In the genomic region with DNA sequence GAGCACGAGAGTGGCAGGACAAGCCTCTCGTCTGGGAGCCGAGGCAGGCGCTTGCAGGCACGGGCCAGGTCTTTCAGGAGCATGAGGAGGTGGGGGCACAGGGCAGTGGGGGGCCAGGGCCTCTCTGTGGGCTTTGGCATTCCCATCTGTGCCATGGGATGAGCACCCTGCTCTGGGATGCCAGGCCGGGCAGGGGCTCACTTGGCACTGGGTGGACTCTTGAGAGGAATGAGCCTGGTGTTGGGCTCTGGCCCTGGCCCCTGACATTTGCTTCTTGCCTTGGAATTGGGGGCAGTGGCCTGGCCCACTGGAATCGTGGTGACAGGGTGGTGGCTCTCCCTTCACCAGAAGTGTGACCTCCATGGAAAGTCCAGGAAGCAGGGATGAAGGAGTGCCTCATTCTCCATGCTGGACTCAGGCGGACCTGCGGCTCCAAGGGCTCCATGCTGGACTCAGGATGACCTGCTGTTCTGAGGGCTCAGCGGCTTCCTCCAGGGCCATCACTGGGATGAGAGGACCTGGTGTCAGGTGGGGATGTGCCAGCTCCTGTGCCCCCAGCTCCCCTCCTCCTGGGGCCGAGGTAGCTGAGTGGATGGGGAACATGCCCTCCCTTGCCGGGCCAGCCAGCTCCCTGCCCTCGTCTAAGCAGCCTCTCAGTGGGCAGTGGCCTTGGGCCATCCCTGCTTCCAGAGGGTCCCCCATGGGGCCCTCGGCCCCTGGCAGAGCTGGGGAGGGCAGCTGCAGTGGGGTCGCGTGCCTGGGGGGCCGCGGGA, we compare ENCODE assay signal across 26 cellular contexts.
DNase-seq lines count a peak whose midpoint lies in the region; ATAC-seq, FAIRE-seq and TF ChIP-seq lines count a peak whose summit lies in the region.
"Had no signal": no experiment of that assay in that cellular context is flagged by ENCODE, and none has a peak within 500 bp of the region (broad histone marks: within the 10 kb centered on the region; RNA-seq: fewer than 3 reads in every experiment).

No MANE protein-coding gene starts in this region.

- H2AFZ ChIP-seq in SK-N-SH (ENCODE audit: low read depth) (no peak overlapping the region), HepG2 (ENCODE audit: low read length) (no peak overlapping the region), osteoblast (ENCODE audit: low read length) (no peak overlapping the region)

- TF ChIP-seq POLR2A in right lobe of liver (IDR thresholded peaks at IDR 0.05), result no peak
- no peak for TF ChIP-seq POLR2A in HepG2 (IDR thresholded peaks at IDR 0.05; ENCODE audit: insufficient read depth in 1 of 2, low read depth in 2 of 2, low read length in 2 of 2)

- H3K4me2 ChIP-seq in SK-N-SH (no peak overlapping the region), HepG2 (ENCODE audit: low read depth, low read length) (no peak overlapping the region), osteoblast (ENCODE audit: insufficient read depth, low read length) (no peak overlapping the region)

- POLR2A ChIA-PET in SK-N-SH (lab: Yijun Ruan, JAX), result no interaction called here
- POLR2A ChIA-PET in HepG2 (lab: Yijun Ruan, JAX), result no interaction called here

- no peaks in the 10 kb centered on the region for H3K27me3 ChIP-seq in SK-N-SH (ENCODE audit: insufficient read depth)
- H3K27me3 ChIP-seq in right lobe of liver, result no peaks in the 10 kb centered on the region
- peaks cover 9 to 71% of the 10 kb centered on the region in 2 experiments; a peak in 4 of 5 replicates for H3K27me3 ChIP-seq in HepG2 (ENCODE audit: control insufficient read depth in 1 of 2, insufficient read depth in 2 of 2, low read length in 2 of 2)
- no peaks in the 10 kb centered on the region for H3K27me3 ChIP-seq in osteoblast (ENCODE audit: insufficient read depth, low read length)
- H3K27me3 ChIP-seq: gastrocnemius medialis, vagina had no signal

- no peaks in the 10 kb centered on the region for H3K9me2 ChIP-seq in SK-N-SH

- H3K79me2 ChIP-seq in SK-N-SH (ENCODE audit: insufficient read depth), result no peaks in the 10 kb centered on the region
- no peaks in the 10 kb centered on the region for H3K79me2 ChIP-seq in HepG2 (ENCODE audit: insufficient read depth, low read length)
- H3K79me2 ChIP-seq in osteoblast (ENCODE audit: insufficient read depth, low read length), result no peaks in the 10 kb centered on the region

- TF ChIP-seq CTCF in SK-N-SH (IDR thresholded peaks at IDR 0.05) (no peak), right lobe of liver (IDR thresholded peaks at IDR 0.05) (no peak), HepG2 (CRISPR knock-in tag; IDR thresholded peaks at IDR 0.05) (no peak), osteoblast (IDR thresholded peaks at IDR 0.05; ENCODE audit: extremely low read depth, low read depth, low read length) (no peak)

- BruUV-seq in HepG2 (replicated peaks; lab: Mats Ljungman, UMichigan), result no TSS peak

- no peaks in the 10 kb centered on the region for H3F3A ChIP-seq in SK-N-SH (replicated peaks; ENCODE audit: insufficient read depth)

- H3K9ac ChIP-seq in SK-N-SH, result no peak overlapping the region
- no peak overlapping the region for H3K9ac ChIP-seq in HepG2 (ENCODE audit: insufficient read depth, low read depth, low read length)

- no peaks in the 10 kb centered on the region for H3K36me3 Mint-ChIP-seq in activated CD4-positive, alpha-beta T cell treated with anti-CD3 and anti-CD28 coated beads, Interleukin-2, amount 10 ng/mL, durations not matched to agents 24 days and 14 days (ENCODE audit: low read depth)
- H3K36me3 Mint-ChIP-seq: activated naive CD8-positive, alpha-beta T cell; CD4-positive, CD25-positive, alpha-beta regulatory T cell; natural killer cell treated with Interleukin-12 subunit alpha and Interleukin-12 subunit beta and Interleukin-15 and Interleukin-18, amount 100 ng/mL, for 72 hours had no signal

- no peaks in the 10 kb centered on the region for H3K4me1 Mint-ChIP-seq in activated CD4-positive, alpha-beta T cell treated with anti-CD3 and anti-CD28 coated beads, Interleukin-2, amount 10 ng/mL, durations not matched to agents 24 days and 14 days
- H3K4me1 Mint-ChIP-seq: activated CD4-positive, alpha-beta T cell treated with anti-CD3 and anti-CD28 coated beads for 36 hours; CD4-positive, CD25-positive, alpha-beta regulatory T cell; central memory CD8-positive, alpha-beta T cell; IgD-negative memory B cell had no signal

- intact Hi-C loops in right lobe of liver (cut with DNase I), result no loop called here
- intact Hi-C loops in HepG2 (cut with micrococcal nuclease; ENCODE audit: unreplicated experiment), result no loop called here
- intact Hi-C loops in activated CD4-positive, alpha-beta T cell treated with anti-CD3 and anti-CD28 coated beads, Interleukin-2, amount 10 ng/mL, durations not matched to agents 24 days and 14 days (cut with micrococcal nuclease), result no loop called here

- no peaks in the 10 kb centered on the region for H3K9me3 Mint-ChIP-seq in activated CD4-positive, alpha-beta T cell treated with anti-CD3 and anti-CD28 coated beads, Interleukin-2, amount 10 ng/mL, durations not matched to agents 24 days and 14 days
- H3K9me3 Mint-ChIP-seq: CD4-positive, CD25-positive, alpha-beta regulatory T cell; central memory CD8-positive, alpha-beta T cell; IgD-negative memory B cell; natural killer cell treated with Interleukin-12 subunit alpha and Interleukin-12 subunit beta and Interleukin-15 and Interleukin-18, amount 100 ng/mL, for 72 hours had no signal

- H3K27ac ChIP-seq in SK-N-SH (ENCODE audit: low read depth in 2 of 2, low read length in 1 of 2) (no peak overlapping the region), right lobe of liver (no peak overlapping the region), HepG2 (ENCODE audit: extremely low read length, insufficient read depth, low read length) (no peak overlapping the region), osteoblast (ENCODE audit: low read depth, low read length) (no peak overlapping the region)
- H3K27ac ChIP-seq: 22Rv1, gastrocnemius medialis, vagina had no signal

- no peak overlapping the region for H3K27ac Mint-ChIP-seq in activated CD4-positive, alpha-beta T cell treated with anti-CD3 and anti-CD28 coated beads, Interleukin-2, amount 10 ng/mL, durations not matched to agents 24 days and 14 days
- H3K27ac Mint-ChIP-seq: activated CD4-positive, alpha-beta T cell treated with anti-CD3 and anti-CD28 coated beads for 36 hours; activated naive CD8-positive, alpha-beta T cell; CD4-positive, CD25-positive, alpha-beta regulatory T cell; IgD-negative memory B cell; natural killer cell treated with Interleukin-12 subunit alpha and Interleukin-12 subunit beta and Interleukin-15 and Interleukin-18, amount 100 ng/mL, for 72 hours had no signal

- 48% methylated on average over 4 of the region's 18 CpGs for WGBS in SK-N-SH (ENCODE audit: low lambda C conversion rate)
- 80% methylated on average over 5 of the region's 18 CpGs for WGBS in right lobe of liver (ENCODE audit: insufficient coverage, low coverage, low lambda C conversion rate, missing lambda C conversion rate)
- WGBS in HepG2 (ENCODE audit: low lambda C conversion rate), result 12% methylated on average over 5 of the region's 18 CpGs

- FAIRE-seq in HepG2 (lab: Jason Lieb, UNC), result no peak
- FAIRE-seq: GM12892 had no signal

- H3K36me3 ChIP-seq in SK-N-SH (replicated peaks in 1 of 2; ENCODE audit: control insufficient read depth in 1 of 2, insufficient read depth in 2 of 2, low read length in 1 of 2), result no peaks in the 10 kb centered on the region
- H3K36me3 ChIP-seq in right lobe of liver, result no peaks in the 10 kb centered on the region
- H3K36me3 ChIP-seq in HepG2 (replicated peaks in 1 of 2; ENCODE audit: control insufficient read depth in 1 of 2, insufficient read depth in 2 of 2, low read length in 2 of 2), result no peaks in the 10 kb centered on the region
- H3K36me3 ChIP-seq in osteoblast (ENCODE audit: insufficient read depth, low read length), result no peaks in the 10 kb centered on the region
- H3K36me3 ChIP-seq: gastrocnemius medialis, vagina had no signal

- no peaks in the 10 kb centered on the region for H3K27me3 Mint-ChIP-seq in activated CD4-positive, alpha-beta T cell treated with anti-CD3 and anti-CD28 coated beads, Interleukin-2, amount 10 ng/mL, durations not matched to agents 24 days and 14 days
- H3K27me3 Mint-ChIP-seq: activated CD4-positive, alpha-beta T cell treated with anti-CD3 and anti-CD28 coated beads for 36 hours; activated naive CD8-positive, alpha-beta T cell; natural killer cell treated with Interleukin-12 subunit alpha and Interleukin-12 subunit beta and Interleukin-15 and Interleukin-18, amount 100 ng/mL, for 72 hours had no signal

- DNase-seq in SK-N-SH, result peak; percentile 33
- peak in 2 of 3 donors; percentile 13 to 35 for DNase-seq in right lobe of liver
- DNase-seq in HepG2 (ENCODE audit: low spot score), result no peak
- DNase-seq in osteoblast (ENCODE audit: insufficient read length, low spot score, missing footprints), result peak; percentile 84
- no peak for DNase-seq in DMS153 (lab: John Stamatoyannopoulos, UW)
- DNase-seq in activated CD4-positive, alpha-beta T cell treated with anti-CD3 and anti-CD28 coated beads, Interleukin-2, amount 10 ng/mL, durations not matched to agents 24 days and 14 days, result no peak
- DNase-seq: activated CD4-positive, alpha-beta T cell treated with anti-CD3 and anti-CD28 coated beads for 36 hours; activated T-cell treated with anti-CD3 and anti-CD28 coated beads, Interleukin-2, amount 50 U/mL, for 48 hours; CD4-positive, CD25-positive, alpha-beta regulatory T cell; dermis blood vessel endothelial cell; NCI-H1048; NCI-H1694; RPMI8226; stimulated activated CD4-positive, alpha-beta T cell treated with anti-CD3 and anti-CD28 coated beads, Interleukin-4, amount 100 ng/mL, for 1 hour had no signal

- H3K4me1 ChIP-seq in SK-N-SH (ENCODE audit: control insufficient read depth in 1 of 2, insufficient read depth in 2 of 2, low read depth in 1 of 2, low read length in 1 of 2), result peaks cover 0 to 15% of the 10 kb centered on the region in 2 experiments; a peak in 1 of 4 replicates
- no peaks in the 10 kb centered on the region for H3K4me1 ChIP-seq in right lobe of liver
- no peaks in the 10 kb centered on the region for H3K4me1 ChIP-seq in HepG2 (ENCODE audit: insufficient read depth, low read length)
- H3K4me1 ChIP-seq in osteoblast (ENCODE audit: insufficient read depth, low read length), result no peaks in the 10 kb centered on the region
- H3K4me1 ChIP-seq: gastrocnemius medialis, vagina had no signal

- no peak overlapping the region for H3K4me3 Mint-ChIP-seq in activated CD4-positive, alpha-beta T cell treated with anti-CD3 and anti-CD28 coated beads, Interleukin-2, amount 10 ng/mL, durations not matched to agents 24 days and 14 days
- H3K4me3 Mint-ChIP-seq: activated CD4-positive, alpha-beta T cell treated with anti-CD3 and anti-CD28 coated beads for 36 hours; activated naive CD8-positive, alpha-beta T cell; CD4-positive, CD25-positive, alpha-beta regulatory T cell; central memory CD8-positive, alpha-beta T cell; IgD-negative memory B cell; natural killer cell treated with Interleukin-12 subunit alpha and Interleukin-12 subunit beta and Interleukin-15 and Interleukin-18, amount 100 ng/mL, for 72 hours had no signal

- no peaks in the 10 kb centered on the region for H3K9me3 ChIP-seq in SK-N-SH
- no peaks in the 10 kb centered on the region for H3K9me3 ChIP-seq in right lobe of liver
- no peaks in the 10 kb centered on the region for H3K9me3 ChIP-seq in HepG2 (ENCODE audit: low read length)
- H3K9me3 ChIP-seq in osteoblast (ENCODE audit: low read depth, low read length), result no peaks in the 10 kb centered on the region
- H3K9me3 ChIP-seq: gastrocnemius medialis, mucosa of descending colon, vagina had no signal

- TF ChIP-seq RAD21 in SK-N-SH (IDR thresholded peaks at IDR 0.05; ENCODE audit: low read length), result no peak
- TF ChIP-seq RAD21 in HepG2 (CRISPR knock-in tag; IDR thresholded peaks at IDR 0.05), result no peak

- CTCF ChIA-PET in SK-N-SH (lab: Yijun Ruan, JAX), result interaction anchor here (0.7 to 1.6 kb wide), 4 partner anchors 8 to 205 kb away, joined by 3 to 4 read pairs (median 4); no protein-coding TSS in a partner anchor
- CTCF ChIA-PET in HepG2 (lab: Yijun Ruan, JAX; ENCODE audit: low intra/inter-chr PET ratio, low total read pairs), result no interaction called here

- ATAC-seq in SK-N-SH treated with all-trans-retinoic acid at 6 μM for 48 hours (no peak), right lobe of liver (no peak), HepG2 (no peak), GM18861 (IDR thresholded peaks at IDR 0.05; ENCODE audit: unreplicated experiment) (no peak)
- ATAC-seq: activated CD4-positive, alpha-beta T cell treated with anti-CD3 and anti-CD28 coated beads for 36 hours; gastrocnemius medialis; mucosa of descending colon; natural killer cell treated with Interleukin-12 subunit alpha and Interleukin-12 subunit beta and Interleukin-15 and Interleukin-18, amount 100 ng/mL, for 72 hours had no signal

- H3K4me3 ChIP-seq in SK-N-SH (ENCODE audit: low read depth in 2 of 2, low read length in 1 of 2) (no peak overlapping the region), right lobe of liver (no peak overlapping the region), HepG2 (replicated peaks in 1 of 3; ENCODE audit: insufficient read depth in 1 of 3, low read depth in 2 of 3, low read length in 3 of 3) (no peak overlapping the region), osteoblast (ENCODE audit: insufficient read depth, low read length) (no peak overlapping the region)
- H3K4me3 ChIP-seq: gastrocnemius medialis, lung, mucosa of descending colon, vagina had no signal

- TF ChIP-seq EP300 in SK-N-SH (IDR thresholded peaks at IDR 0.05; ENCODE audit: borderline replicate concordance in 1 of 2, low read depth in 1 of 2, low read length in 1 of 2) (no peak), HepG2 (IDR thresholded peaks at IDR 0.05; ENCODE audit: low read depth in 2 of 2, low read length in 2 of 2) (no peak), HepG2 (CRISPR knock-in tag; IDR thresholded peaks at IDR 0.05; ENCODE audit: borderline replicate concordance) (no peak)

- H4K20me1 ChIP-seq in SK-N-SH (ENCODE audit: insufficient read depth) (no peaks in the 10 kb centered on the region), HepG2 (ENCODE audit: insufficient read depth, low read length) (no peaks in the 10 kb centered on the region), osteoblast (ENCODE audit: insufficient read depth, low read length) (no peaks in the 10 kb centered on the region)

- in situ Hi-C loops in HepG2 (cut with HindIII; ENCODE audit: extremely low pct_ligation_motif_present, low pct_unique_long_range_greater_than_20kb), result no loop called here

Comparison
In these comparisons a context has a peak if more than half of its experiments do, and no peak if none do; other contexts are left out.
1. DNase-seq: peak in SK-N-SH (single experiment), right lobe of liver (2 of 3) and osteoblast (single experiment); none in HepG2 (single experiment), DMS153 (single experiment) and activated CD4-positive, alpha-beta T cell treated with anti-CD3 and anti-CD28 coated beads, Interleukin-2, amount 10 ng/mL, durations not matched to agents 24 days and 14 days (single experiment).